Comparison of ENCODE assay signal across 25 cellular contexts in the genomic region with DNA sequence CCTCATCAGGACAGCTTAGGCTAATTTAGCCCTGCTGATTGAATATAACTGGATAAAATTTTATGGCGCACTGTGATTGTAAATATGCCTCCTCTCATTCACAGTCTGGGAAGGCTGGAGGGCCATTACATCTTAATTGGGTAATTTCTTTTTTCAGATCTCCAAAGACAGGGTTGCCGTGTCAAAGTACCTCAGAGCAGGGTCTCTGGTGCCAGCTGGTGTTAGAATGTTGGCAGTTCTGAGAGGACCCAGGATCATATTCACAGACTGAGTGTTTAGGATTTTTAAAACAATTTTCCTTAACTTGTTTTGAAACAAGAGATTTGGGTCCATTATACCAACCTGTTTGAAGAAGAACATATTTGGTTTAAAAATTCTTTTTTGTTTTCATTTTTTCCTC.
A peak's percentile ranks its signal among the peaks of the same experiment; 100 is the strongest.
DNase-seq lines count a peak whose midpoint lies in the region; ATAC-seq and TF ChIP-seq lines count a peak whose summit lies in the region.
"Had no signal": no experiment of that assay in that cellular context is flagged by ENCODE, and none has a peak within 500 bp of the region (broad histone marks: within the 10 kb centered on the region; RNA-seq: fewer than 3 reads in every experiment).

No MANE protein-coding gene starts in this region.

- no peaks in the 10 kb centered on the region for H3K36me3 ChIP-seq in OCI-LY3 (replicated peaks; ENCODE audit: low read depth, low read length)
- H3K36me3 ChIP-seq: ascending aorta, BLaER1, esophagus muscularis mucosa, right atrium auricular region had no signal

- H3K4me1 Mint-ChIP-seq in neural crest cell, result peaks cover 38% of the 10 kb centered on the region
- H3K4me1 Mint-ChIP-seq: activated CD4-positive, alpha-beta T cell treated with anti-CD3 and anti-CD28 coated beads for 36 hours had no signal

- H2AFZ ChIP-seq in OCI-LY3 (ENCODE audit: low read depth, low read length), result no peak overlapping the region

- H3K27ac ChIP-seq in OCI-LY3 (ENCODE audit: low read length), result no peak overlapping the region
- H3K27ac ChIP-seq: 22Rv1, ascending aorta, BLaER1, esophagus muscularis mucosa, right atrium auricular region had no signal

- H3K9me3 ChIP-seq in OCI-LY3 (ENCODE audit: insufficient read depth, low read length), result no peaks in the 10 kb centered on the region; the same call in 1 of the 2 replicates
- H3K9me3 ChIP-seq: ascending aorta, BLaER1, esophagus muscularis mucosa, right atrium auricular region had no signal

- ATAC-seq in GM21381 (IDR thresholded peaks at IDR 0.05; ENCODE audit: unreplicated experiment) (no peak), GM19023 (IDR thresholded peaks at IDR 0.05; ENCODE audit: unreplicated experiment) (no peak)
- ATAC-seq: activated CD4-positive, alpha-beta T cell treated with anti-CD3 and anti-CD28 coated beads for 36 hours; activated naive CD4-positive, alpha-beta T cell treated with anti-CD3 and anti-CD28 coated beads, Interleukin-2, amount 50 U/mL, for 72 hours; Right ventricle myocardium inferior had no signal

- DNase-seq in DMS79 treated with DMSO at 0.1 percent for 48 hours (lab: John Stamatoyannopoulos, UW) (peak; percentile 6), DMS79 (lab: John Stamatoyannopoulos, UW) (no peak), NCI-H146 (lab: John Stamatoyannopoulos, UW) (peak; percentile 42), neural crest cell (ENCODE audit: low read depth, low spot score) (no peak), NAMALWA (ENCODE audit: low spot score) (no peak)
- DNase-seq: activated CD4-positive, alpha-beta T cell treated with anti-CD3 and anti-CD28 coated beads for 36 hours; Calu3; cerebellar nuclear complex; effector CD8-positive, alpha-beta T cell; HCEC 1CT; kidney; mammary epithelial cell; NCI-H226; stimulated activated CD4-positive, alpha-beta T cell treated with anti-CD3 and anti-CD28 coated beads, Interleukin-12 subunit alpha, Interleukin-12 subunit beta, amount 100 ng/mL, for 4 hours had no signal

- peak overlapping the region; percentile 95 for H3K27ac Mint-ChIP-seq in neural crest cell (ENCODE audit: unreplicated experiment)
- H3K27ac Mint-ChIP-seq: activated CD4-positive, alpha-beta T cell treated with anti-CD3 and anti-CD28 coated beads for 36 hours; activated naive CD4-positive, alpha-beta T cell treated with anti-CD3 and anti-CD28 coated beads, Interleukin-2, amount 50 U/mL, for 72 hours; type B pancreatic cell had no signal

- no peaks in the 10 kb centered on the region for H3K27me3 ChIP-seq in OCI-LY3 (ENCODE audit: low read depth, low read length)
- H3K27me3 ChIP-seq: ascending aorta, BLaER1, esophagus muscularis mucosa, right atrium auricular region had no signal

- H3K9ac ChIP-seq in OCI-LY3 (ENCODE audit: low read length), result no peak overlapping the region
- H3K9ac ChIP-seq: BLaER1 had no signal

- peaks cover 2% of the 10 kb centered on the region for H3K36me3 Mint-ChIP-seq in neural crest cell (ENCODE audit: low read depth)
- H3K36me3 Mint-ChIP-seq: activated naive CD4-positive, alpha-beta T cell treated with anti-CD3 and anti-CD28 coated beads, Interleukin-2, amount 50 U/mL, for 72 hours; type B pancreatic cell had no signal

- H3K4me2 ChIP-seq in OCI-LY3 (ENCODE audit: low read length), result no peak overlapping the region
- H3K4me2 ChIP-seq: BLaER1 had no signal

- no peak overlapping the region for H3K4me3 ChIP-seq in OCI-LY3 (ENCODE audit: low read length)
- H3K4me3 ChIP-seq: ascending aorta, BLaER1, esophagus muscularis mucosa, right atrium auricular region had no signal

- H3K9me3 Mint-ChIP-seq in neural crest cell, result no peaks in the 10 kb centered on the region
- H3K9me3 Mint-ChIP-seq: activated naive CD4-positive, alpha-beta T cell treated with anti-CD3 and anti-CD28 coated beads, Interleukin-2, amount 50 U/mL, for 72 hours; type B pancreatic cell had no signal

- no peak overlapping the region for H3K4me3 Mint-ChIP-seq in neural crest cell
- H3K4me3 Mint-ChIP-seq: activated CD4-positive, alpha-beta T cell treated with anti-CD3 and anti-CD28 coated beads for 36 hours; type B pancreatic cell had no signal

- no peaks in the 10 kb centered on the region for H3K27me3 Mint-ChIP-seq in neural crest cell (ENCODE audit: low read depth)

- H3K79me2 ChIP-seq in OCI-LY3 (ENCODE audit: low read length), result no peaks in the 10 kb centered on the region

- TF ChIP-seq CTCF in OCI-LY3 (IDR thresholded peaks at IDR 0.05; ENCODE audit: low read depth, low read length) (peak; percentile 34), neural crest cell (conservative IDR thresholded peaks at IDR 0.05) (no peak)

- no peaks in the 10 kb centered on the region for H4K20me1 ChIP-seq in OCI-LY3 (ENCODE audit: insufficient read depth, low read length)
- H4K20me1 ChIP-seq: BLaER1 had no signal

- no peaks in the 10 kb centered on the region for H3K4me1 ChIP-seq in OCI-LY3 (ENCODE audit: low read length)
- H3K4me1 ChIP-seq: ascending aorta, BLaER1, esophagus muscularis mucosa, right atrium auricular region had no signal

Comparison
In these comparisons a context has a peak if more than half of its experiments do, and no peak if none do; other contexts are left out.
1. DNase-seq: peak in DMS79 treated with DMSO at 0.1 percent for 48 hours (single experiment) and NCI-H146 (single experiment); none in DMS79 (single experiment), neural crest cell (single experiment) and NAMALWA (single experiment).